Comparison of ENCODE assay signal across 1 cellular context in genomic region chr11:46341454-46341853, GRCh38.
A peak's percentile ranks its signal among the peaks of the same experiment; 100 is the strongest.
TF ChIP-seq lines count a peak whose summit lies in the region.

No MANE protein-coding gene starts in this region.

TF ChIP-seq in HepG2, 621 proteins besides CTCF, POLR2A, EP300 and RAD21:
- TF ChIP-seq ZNF768 (CRISPR knock-in tag; IDR thresholded peaks at IDR 0.05) (peak; percentile 51; the same call in 1 of the 2 replicates), MED1 (CRISPR knock-in tag; IDR thresholded peaks at IDR 0.05) (no peak), SOX6 (IDR thresholded peaks at IDR 0.05) (no peak), SOX6 (CRISPR knock-in tag; IDR thresholded peaks at IDR 0.05) (no peak), MYNN (CRISPR knock-in tag; IDR thresholded peaks at IDR 0.05; ENCODE audit: low read depth) (no peak)
